ENCODE assay signal across 1 cellular context in genomic region chr10:5446390-5446926, GRCh38.
TF ChIP-seq lines count a peak whose summit lies in the region.

No MANE protein-coding gene starts in this region.

TF ChIP-seq in HepG2, 621 proteins besides CTCF, POLR2A, EP300 and RAD21 (continued from another document and continues in another):
- no peak for TF ChIP-seq KIAA2018 (CRISPR knock-in tag; IDR thresholded peaks at IDR 0.05; ENCODE audit: borderline replicate concordance)
- TF ChIP-seq RXRB (CRISPR knock-in tag; IDR thresholded peaks at IDR 0.05; ENCODE audit: borderline replicate concordance) = peak; percentile 83
- no peak for TF ChIP-seq TERF1 (CRISPR knock-in tag; IDR thresholded peaks at IDR 0.05)
- 0 out of 2 replicates have a peak, but pooled peaks have one; percentile 63 for TF ChIP-seq ZNF619 (CRISPR knock-in tag; IDR thresholded peaks at IDR 0.05)
- TF ChIP-seq NCOA5 (CRISPR knock-in tag; IDR thresholded peaks at IDR 0.05) = no peak
- no peak; the same call in 1 of the 2 replicates for TF ChIP-seq LRRFIP1 (CRISPR knock-in tag; conservative IDR thresholded peaks at IDR 0.05)
- peak; percentile 91 for TF ChIP-seq ZGPAT (CRISPR knock-in tag; IDR thresholded peaks at IDR 0.05)
- no peak for TF ChIP-seq ZNF224 (CRISPR knock-in tag; IDR thresholded peaks at IDR 0.05)
- peak; percentile 21; the same call in 1 of the 2 replicates for TF ChIP-seq KDM1A (CRISPR knock-in tag; IDR thresholded peaks at IDR 0.05)
- peak; percentile 78; the same call in 1 of the 2 replicates for TF ChIP-seq YEATS2 (CRISPR knock-in tag; IDR thresholded peaks at IDR 0.05; ENCODE audit: borderline replicate concordance)
- TF ChIP-seq IKZF5 (CRISPR knock-in tag; IDR thresholded peaks at IDR 0.05) = peak; percentile 93
- TF ChIP-seq NKX3-1 (CRISPR knock-in tag; IDR thresholded peaks at IDR 0.05) = peak; percentile 91; the same call in 1 of the 2 replicates
- TF ChIP-seq ZFP37 (CRISPR knock-in tag; IDR thresholded peaks at IDR 0.05; ENCODE audit: borderline replicate concordance) = peak; percentile 81
- TF ChIP-seq BORCS8-MEF2B (CRISPR knock-in tag; IDR thresholded peaks at IDR 0.05) = peak; percentile 92
- no peak for TF ChIP-seq ZNF780A (CRISPR knock-in tag; IDR thresholded peaks at IDR 0.05)
- 0 out of 2 replicates have a peak, but pooled peaks have one; percentile 29 for TF ChIP-seq ZNF276 (CRISPR knock-in tag; IDR thresholded peaks at IDR 0.05; ENCODE audit: low read depth)
- no peak for TF ChIP-seq RNF219 (CRISPR knock-in tag; IDR thresholded peaks at IDR 0.05)
- no peak for TF ChIP-seq ZKSCAN5 (CRISPR knock-in tag; IDR thresholded peaks at IDR 0.05)
- TF ChIP-seq CBX2 (IDR thresholded peaks at IDR 0.05; ENCODE audit: low read depth, low read length) = no peak
- TF ChIP-seq CBX2 (CRISPR knock-in tag; IDR thresholded peaks at IDR 0.05; ENCODE audit: low read depth) = no peak
- peak; percentile 88 for TF ChIP-seq ZBTB7B (CRISPR knock-in tag; IDR thresholded peaks at IDR 0.05)
- no peak for TF ChIP-seq ZNF484 (CRISPR knock-in tag; IDR thresholded peaks at IDR 0.05; ENCODE audit: borderline replicate concordance, low read depth)
- TF ChIP-seq ZNF577 (CRISPR knock-in tag; IDR thresholded peaks at IDR 0.05; ENCODE audit: borderline replicate concordance, low read depth) = no peak
- TF ChIP-seq ZNF781 (CRISPR knock-in tag; IDR thresholded peaks at IDR 0.05; ENCODE audit: borderline replicate concordance, not compliant biosample characterization) = peak; percentile 97
- TF ChIP-seq ZNF720 (CRISPR knock-in tag; IDR thresholded peaks at IDR 0.05) = no peak
- peak; percentile 75; the same call in 1 of the 2 replicates for TF ChIP-seq POLR2AphosphoS2 (IDR thresholded peaks at IDR 0.05; ENCODE audit: low read depth, low read length)
- no peak for TF ChIP-seq JUND (CRISPR knock-in tag; IDR thresholded peaks at IDR 0.05)
- peak; percentile 59 for TF ChIP-seq ZNF18 (CRISPR knock-in tag; IDR thresholded peaks at IDR 0.05; ENCODE audit: insufficient replicate concordance)
